In the genomic region with DNA sequence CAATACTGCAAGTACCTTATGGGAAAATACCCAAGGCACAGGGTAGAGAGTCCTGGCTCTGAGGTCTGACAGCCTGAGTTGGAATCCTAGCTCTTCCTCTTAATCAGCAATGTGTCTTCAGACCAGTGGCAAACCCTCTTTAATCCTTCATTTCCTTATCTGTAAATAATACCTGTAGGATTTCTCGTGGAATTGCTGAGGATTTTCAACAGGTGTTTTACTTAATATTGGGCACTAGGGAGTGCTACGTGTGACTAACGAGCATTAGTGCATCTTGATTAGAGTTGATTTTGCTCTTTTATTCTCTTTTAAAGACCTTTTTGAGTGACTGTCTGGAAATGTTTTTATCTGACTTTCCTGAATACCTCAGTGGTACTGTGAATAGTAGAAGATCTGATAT, we compare ENCODE assay signal across 16 cellular contexts. TPM values are rescaled to one million over a fixed set of nuclear protein-coding genes. Genes with fewer than 3 reads are reported as not detected.
DNase-seq lines count a peak whose midpoint lies in the region; ATAC-seq, FAIRE-seq and TF ChIP-seq lines count a peak whose summit lies in the region.
"Had no signal": no experiment of that assay in that cellular context is flagged by ENCODE, and none has a peak within 500 bp of the region (broad histone marks: within the 10 kb centered on the region; RNA-seq: fewer than 3 reads in every experiment).

No MANE protein-coding gene starts in this region.

- FAIRE-seq in H1 (lab: Jason Lieb, UNC), result no peak
- FAIRE-seq: GM18507 had no signal

- peak overlapping the region; percentile 10 for H3K4me3 Mint-ChIP-seq in type B pancreatic cell
- no peak overlapping the region for H3K4me3 Mint-ChIP-seq in CD8-positive, alpha-beta memory T cell
- H3K4me3 Mint-ChIP-seq: CD14-positive monocyte; CD8-positive, alpha-beta T cell; IgD-negative memory B cell had no signal

- TF ChIP-seq EP300 in H1 (IDR thresholded peaks at IDR 0.05; ENCODE audit: borderline replicate concordance in 1 of 2, low read depth in 2 of 2, low read length in 2 of 2), result no peak

- no peak overlapping the region for H3K4ac ChIP-seq in H1 (replicated peaks; ENCODE audit: insufficient read length, low read depth, low read length)

- no peaks in the 10 kb centered on the region for H3K23me2 ChIP-seq in H1 (ENCODE audit: low read depth, low read length)

- no peak overlapping the region for H4K5ac ChIP-seq in H1 (ENCODE audit: insufficient read length, low read depth, low read length)

- H3K18ac ChIP-seq in H1 (ENCODE audit: extremely low read depth, low read length), result no peak overlapping the region

- no peak overlapping the region for H2BK5ac ChIP-seq in H1 (ENCODE audit: low read depth, low read length)

- H2AK5ac ChIP-seq in H1 (ENCODE audit: low read depth, low read length), result no peak overlapping the region

- 86% methylated on average over 3 of the region's 3 CpGs; no CpG with 5 or more reads in 1 of the 2 experiments for WGBS in H1 (ENCODE audit: extremely low coverage in 1 of 2, insufficient coverage in 1 of 2, insufficient read length in 1 of 2, insufficient replicate concordance in 2 of 2, low coverage in 1 of 2, low lambda C conversion rate in 2 of 2, missing lambda C conversion rate in 1 of 2), 2 experiments
- WGBS in mesodermal cell (ENCODE audit: insufficient coverage in 2 of 2), 2 experiments, result 75 to 82% methylated on average over 2 of the region's 3 CpGs
- WGBS in aorta, 2 donors, result 92 to 93% methylated on average over 3 of the region's 3 CpGs

- H3K27me3 Mint-ChIP-seq in type B pancreatic cell, result no peaks in the 10 kb centered on the region
- H3K27me3 Mint-ChIP-seq in CD8-positive, alpha-beta memory T cell, result no peaks in the 10 kb centered on the region
- H3K27me3 Mint-ChIP-seq: IgD-negative memory B cell had no signal

- peak in 1 of 3 experiments; percentile 2; a peak in 1 of 4 replicates for TF ChIP-seq CTCF in H1 (IDR thresholded peaks at IDR 0.05; ENCODE audit: control extremely low read depth in 1 of 3, insufficient read depth in 1 of 3, low read depth in 1 of 3, low read length in 3 of 3)
- TF ChIP-seq CTCF in type B pancreatic cell (conservative IDR thresholded peaks at IDR 0.05), result no peak

- H2BK120ac ChIP-seq in H1 (replicated peaks; ENCODE audit: low read depth, low read length), result no peak overlapping the region

- no peak overlapping the region for H2BK15ac ChIP-seq in H1 (ENCODE audit: low read length)

- H3K36me3 Mint-ChIP-seq in type B pancreatic cell, result peaks cover 15% of the 10 kb centered on the region
- no peaks in the 10 kb centered on the region for H3K36me3 Mint-ChIP-seq in CD8-positive, alpha-beta memory T cell
- H3K36me3 Mint-ChIP-seq: CD14-positive monocyte; CD8-positive, alpha-beta T cell; IgD-negative memory B cell had no signal

- H2AFZ ChIP-seq in H1 (ENCODE audit: low read length), result no peak overlapping the region

- H2BK20ac ChIP-seq in H1 (ENCODE audit: low read length), result peak overlapping the region; percentile 44; the same call in 1 of the 2 replicates

- no peak overlapping the region for H3K27ac Mint-ChIP-seq in type B pancreatic cell
- H3K27ac Mint-ChIP-seq in CD8-positive, alpha-beta memory T cell, result no peak overlapping the region
- H3K27ac Mint-ChIP-seq: CD14-positive monocyte; CD8-positive, alpha-beta T cell; IgD-negative memory B cell had no signal

- no peak overlapping the region for H3K9ac ChIP-seq in H1 (replicated peaks in 1 of 4; ENCODE audit: extremely low read depth in 1 of 4, low read depth in 3 of 4, low read length in 3 of 4)

- CTCF ChIA-PET in H1 (lab: Charles Lee; ENCODE audit: partially characterized antibody), result interaction anchor here (1.2 to 1.5 kb wide), 2 partner anchors 8 to 36 kb away, joined by 3 to 6 read pairs; no protein-coding TSS in a partner anchor
- CTCF ChIA-PET in CD8-positive, alpha-beta memory T cell (lab: Charles Lee), result no interaction called here

- no peak overlapping the region for H2BK12ac ChIP-seq in H1 (ENCODE audit: low read depth, low read length)

- ATAC-seq in aorta (ENCODE audit: low FRiP score), result no peak
- ATAC-seq: CD8-positive, alpha-beta T cell had no signal

- peaks cover 4% of the 10 kb centered on the region for H3K9me3 Mint-ChIP-seq in type B pancreatic cell
- peaks cover 0 to 15% (median 6%) of the 10 kb centered on the region in 5 donors for H3K9me3 Mint-ChIP-seq in CD8-positive, alpha-beta memory T cell

- intact Hi-C loops in aorta (cut with DNase I), result no loop called here

- H3K14ac ChIP-seq in H1 (ENCODE audit: insufficient read length), result no peak overlapping the region

- no peak overlapping the region for H3K23ac ChIP-seq in H1 (ENCODE audit: insufficient read length)

- H3K56ac ChIP-seq in H1 (replicated peaks; ENCODE audit: insufficient read length, low read depth, low read length), result no peak overlapping the region

- H3K36me3 ChIP-seq in H1 (ENCODE audit: control insufficient read depth in 2 of 4, insufficient read depth in 4 of 4, low read length in 3 of 4), result no peaks in the 10 kb centered on the region
- no peaks in the 10 kb centered on the region for H3K36me3 ChIP-seq in mesodermal cell (ENCODE audit: control insufficient read depth, insufficient read depth, low read length)
- H3K36me3 ChIP-seq in CD8-positive, alpha-beta memory T cell (ENCODE audit: insufficient read depth, low read length), result no peaks in the 10 kb centered on the region
- no peaks in the 10 kb centered on the region for H3K36me3 ChIP-seq in aorta (ENCODE audit: control insufficient read depth in 1 of 2, insufficient read depth in 2 of 2, low read length in 1 of 2)

- no peaks in the 10 kb centered on the region for H3K79me1 ChIP-seq in H1 (ENCODE audit: low read depth, low read length)

- no peak overlapping the region for H4K91ac ChIP-seq in H1 (replicated peaks; ENCODE audit: insufficient read length, low read length)

- H3K79me2 ChIP-seq in H1 (ENCODE audit: control insufficient read depth in 1 of 2, insufficient read depth in 2 of 2, low read length in 2 of 2), result no peaks in the 10 kb centered on the region

- no peak overlapping the region for H3K4me3 ChIP-seq in H1 (ENCODE audit: extremely low read depth in 1 of 4, insufficient read depth in 2 of 4, low read depth in 3 of 4, low read length in 4 of 4)
- H3K4me3 ChIP-seq in mesodermal cell (ENCODE audit: extremely low read depth, insufficient read depth, low read length, poor library complexity, severe bottlenecking), result no peak overlapping the region
- H3K4me3 ChIP-seq in CD8-positive, alpha-beta memory T cell (ENCODE audit: low read length), result no peak overlapping the region
- H3K4me3 ChIP-seq in aorta (ENCODE audit: low read length in 2 of 2), result no peak overlapping the region

- peak; percentile 38 for DNase-seq in NCI-H82 (lab: John Stamatoyannopoulos, UW)
- DNase-seq in NCI-H82 treated with DMSO at 0.1 percent for 48 hours (lab: John Stamatoyannopoulos, UW; ENCODE audit: unreplicated experiment), result no peak
- no peak for DNase-seq in H1 (ENCODE audit: low read depth in 1 of 2, low spot score in 2 of 2)
- DNase-seq in type B pancreatic cell (ENCODE audit: extremely low spot score, unreplicated experiment), result no peak
- DNase-seq in CD8-positive, alpha-beta memory T cell, result no peak
- DNase-seq in aorta, result no peak
- DNase-seq in HuH-7.5 (ENCODE audit: low spot score), result no peak
- DNase-seq: CD8-positive, alpha-beta T cell; GF-D8; HCEC 1CT had no signal

- H3K4me1 ChIP-seq in H1 (replicated peaks in 1 of 4; ENCODE audit: control insufficient read depth in 3 of 4, insufficient read depth in 4 of 4, low read length in 3 of 4), result peaks cover 4 to 10% (median 6%) of the 10 kb centered on the region in 4 experiments; a peak in 6 of 7 replicates
- peaks cover 37% of the 10 kb centered on the region for H3K4me1 ChIP-seq in mesodermal cell (ENCODE audit: control insufficient read depth, insufficient read depth, low read length, poor library complexity, severe bottlenecking)
- no peaks in the 10 kb centered on the region for H3K4me1 ChIP-seq in CD8-positive, alpha-beta memory T cell (ENCODE audit: insufficient read depth, low read length)
- no peaks in the 10 kb centered on the region for H3K4me1 ChIP-seq in aorta (ENCODE audit: control insufficient read depth in 1 of 2, insufficient read depth in 2 of 2, low read length in 2 of 2)

- H3K9me3 ChIP-seq in H1 (ENCODE audit: insufficient read depth in 2 of 2, low read depth in 1 of 2, low read length in 1 of 2) (no peaks in the 10 kb centered on the region), mesodermal cell (ENCODE audit: control insufficient read depth, low read length) (no peaks in the 10 kb centered on the region), aorta (ENCODE audit: control insufficient read depth, low read length) (peaks cover 2% of the 10 kb centered on the region)
- H3K9me3 ChIP-seq in CD8-positive, alpha-beta memory T cell (ENCODE audit: low read length), result no peaks in the 10 kb centered on the region

- H3K27ac ChIP-seq in H1 (ENCODE audit: low read depth, low read length), result no peak overlapping the region
- peak overlapping the region; percentile 5 for H3K27ac ChIP-seq in mesodermal cell (ENCODE audit: low read depth, low read length, severe bottlenecking)
- no peak overlapping the region for H3K27ac ChIP-seq in CD8-positive, alpha-beta memory T cell (ENCODE audit: low read depth, low read length)
- H3K27ac ChIP-seq in aorta (ENCODE audit: low read depth in 1 of 2, low read length in 2 of 2), result no peak overlapping the region
- H3K27ac ChIP-seq: 22Rv1 had no signal

- TF ChIP-seq RAD21 in H1 (IDR thresholded peaks at IDR 0.05 in 1 of 2, conservative IDR thresholded peaks at IDR 0.05 in 1 of 2; ENCODE audit: low read depth in 2 of 2, low read length in 2 of 2), result no peak

- no peak for TF ChIP-seq POLR2A in H1 (IDR thresholded peaks at IDR 0.05; ENCODE audit: control extremely low read depth in 1 of 2, low read depth in 2 of 2, low read length in 2 of 2)

- POLR2A ChIA-PET in H1 (lab: Charles Lee; ENCODE audit: partially characterized antibody), result interaction anchor here (0.7 to 0.8 kb wide), 2 partner anchors 12 to 35 kb away, joined by 3 to 4 read pairs; no protein-coding TSS in a partner anchor
- POLR2A ChIA-PET in CD8-positive, alpha-beta memory T cell (lab: Charles Lee), result no interaction called here

- no peaks in the 10 kb centered on the region for H4K20me1 ChIP-seq in H1 (replicated peaks in 1 of 2; ENCODE audit: control insufficient read depth in 1 of 2, insufficient read depth in 2 of 2, low read length in 2 of 2)

- no peak overlapping the region for H3K4me2 ChIP-seq in H1 (ENCODE audit: insufficient read depth in 1 of 2, low read depth in 2 of 2, low read length in 2 of 2)

- H3K4me1 Mint-ChIP-seq in type B pancreatic cell (ENCODE audit: unreplicated experiment), result peaks cover 58% of the 10 kb centered on the region
- no peaks in the 10 kb centered on the region for H3K4me1 Mint-ChIP-seq in CD8-positive, alpha-beta memory T cell
- H3K4me1 Mint-ChIP-seq: CD14-positive monocyte, IgD-negative memory B cell had no signal

- H4K8ac ChIP-seq in H1 (ENCODE audit: extremely low read depth, insufficient read depth, low read length), result no peak overlapping the region

- no peaks in the 10 kb centered on the region for H3K27me3 ChIP-seq in H1 (replicated peaks in 1 of 4; ENCODE audit: control insufficient read depth in 3 of 4, extremely low read depth in 1 of 4, insufficient read depth in 3 of 4, low read length in 3 of 4)
- no peaks in the 10 kb centered on the region for H3K27me3 ChIP-seq in CD8-positive, alpha-beta memory T cell (ENCODE audit: insufficient read depth, low read length, poor library complexity, severe bottlenecking)
- no peaks in the 10 kb centered on the region for H3K27me3 ChIP-seq in aorta (ENCODE audit: control insufficient read depth in 1 of 2, insufficient read depth in 2 of 2, low read length in 1 of 2)

RNA-seq across cellular contexts. Expression of gene ARHGAP28, which starts 48.9 kb away (rescaled TPM):
- total RNA-seq in H1 (2021; fragmentation: NEBNext Ultra II Directional; extraction: Animal tissue kit (Norgen Biotek cat#: 25700)), result 14.4 and 15.4 TPM in 2 replicates
- polyA plus RNA-seq in H1 (2011; rRNA removed) (2.0 and 2.9 TPM in 2 replicates), aorta (1 to 10 TPM in 1 of 2 donors, under 1 TPM in 1; 0.05 to 2.5 TPM)
- 3.4 TPM for polyA plus RNA-seq in H1 (2011; cell fraction: cytosol; rRNA removed)
- polyA plus RNA-seq in H1 (2011; cell fraction: nucleus; rRNA removed), result 3.2 TPM
- polyA plus RNA-seq in H1 (2012, experiment 1 of 2), result 4.0 to 6.4 TPM (median 5.9 TPM) in 4 replicates
- polyA plus RNA-seq in H1 (2012, experiment 2 of 2), result 0.43 TPM
- 8.3 TPM for polyA plus RNA-seq in H1 (2013, experiment 1 of 2)
- 8.3 TPM for polyA plus RNA-seq in H1 (2013, experiment 2 of 2)
- polyA minus RNA-seq in H1 (2011; rRNA and poly(A)+ RNA removed), result 8.6 and 21.0 TPM in 2 replicates
- 9.2 TPM for polyA minus RNA-seq in H1 (2011; cell fraction: cytosol; rRNA and poly(A)+ RNA removed)
- polyA minus RNA-seq in H1 (2011; cell fraction: nucleus; rRNA and poly(A)+ RNA removed), result 16.6 TPM
- polyA plus RNA-seq in mesodermal cell (2013, experiment 1 of 2), result 44.4 TPM
- polyA plus RNA-seq in mesodermal cell (2013, experiment 2 of 2), result 56.6 TPM
- total RNA-seq in type B pancreatic cell (ENCODE audit: low replicate concordance) (17.6 and 104 TPM in 2 replicates), aorta (1 to 10 TPM; 3.5 to 8.6 TPM)
- not detected for total RNA-seq in CD8-positive, alpha-beta memory T cell
- polyA plus RNA-seq in CD8-positive, alpha-beta memory T cell, result not detected
- total RNA-seq: A673; CD8-positive, alpha-beta T cell had no signal
- polyA plus RNA-seq: CD14-positive monocyte, IgD-negative memory B cell had no signal

Comparison
In these comparisons a context has a peak if more than half of its experiments do, and no peak if none do; other contexts are left out.
1. RNA of gene ARHGAP28, which starts 48.9 kb away (total RNA-seq): 17.6 to 104 TPM in type B pancreatic cell, 14.4 to 15.4 TPM in H1 and 3.5 to 8.6 TPM in aorta; not detected in CD8-positive, alpha-beta memory T cell; every median in the first group is over 4 times any median in the second.